Comparison of ENCODE assay signal across 19 cellular contexts in genomic region chr22:50730013-50730891, GRCh38. TPM values are rescaled to one million over a fixed set of nuclear protein-coding genes. Genes with fewer than 3 reads are reported as not detected.
A peak's percentile ranks its signal among the peaks of the same experiment; 100 is the strongest.
DNase-seq lines count a peak whose midpoint lies in the region; ATAC-seq, FAIRE-seq and TF ChIP-seq lines count a peak whose summit lies in the region.
"Had no signal": no experiment of that assay in that cellular context is flagged by ENCODE, and none has a peak within 500 bp of the region (broad histone marks: within the 10 kb centered on the region; RNA-seq: fewer than 3 reads in every experiment).

No MANE protein-coding gene starts in this region.

- no peak for ATAC-seq in WTC11
- no peak for ATAC-seq in HepG2
- ATAC-seq in foreskin keratinocyte: no peak
- ATAC-seq: GM12878 had no signal

- H3K4me1 Mint-ChIP-seq in WTC11: peaks cover 3% of the 10 kb centered on the region; the same call in 1 of the 2 replicates

- H3K36me3 ChIP-seq in HEK293 (ENCODE audit: control insufficient read depth in 2 of 2, insufficient read depth in 1 of 2, low read length in 2 of 2) (peaks cover 0 to 16% of the 10 kb centered on the region in 2 experiments; a peak in 1 of 3 replicates), HepG2 (replicated peaks in 1 of 2; ENCODE audit: control insufficient read depth in 1 of 2, insufficient read depth in 2 of 2, low read length in 2 of 2) (peaks cover 5 to 11% of the 10 kb centered on the region in 2 experiments; a peak in 4 of 5 replicates), suprapubic skin (no peaks in the 10 kb centered on the region)
- H3K36me3 ChIP-seq: cardiac muscle cell had no signal

- H2AFZ ChIP-seq in HepG2 (ENCODE audit: low read length): no peak overlapping the region

- H3K4me1 ChIP-seq in HEK293 (ENCODE audit: control insufficient read depth, insufficient read depth, low read length): no peaks in the 10 kb centered on the region
- H3K4me1 ChIP-seq in HepG2 (ENCODE audit: insufficient read depth, low read length): peaks cover 10% of the 10 kb centered on the region; the same call in 1 of the 2 replicates
- H3K4me1 ChIP-seq in suprapubic skin: peaks cover 18% of the 10 kb centered on the region
- peaks cover 3% of the 10 kb centered on the region for H3K4me1 ChIP-seq in foreskin keratinocyte

- DNase-seq in WTC11 (ENCODE audit: low spot score): peak; percentile 16
- no peak for DNase-seq in HepG2 (ENCODE audit: low spot score)
- peak; percentile 60 to 66 for DNase-seq in suprapubic skin (ENCODE audit: low spot score in 2 of 2)
- no peak for DNase-seq in H54 (ENCODE audit: insufficient read length, low spot score)
- no peak for DNase-seq in islet precursor cell
- DNase-seq in foreskin keratinocyte: no peak
- DNase-seq: activated CD4-positive, alpha-beta memory T cell treated with anti-CD3 and anti-CD28 coated beads, Interleukin-2, amount 10 ng/mL, durations not matched to agents 7 days and 5 days; activated T-cell treated with anti-CD3 and anti-CD28 coated beads, Interleukin-2, amount 50 U/mL, for 24 hours; esophagus squamous epithelium; mesendoderm; MV-4-11; NCI-H2081 treated with DMSO at 0.1 percent for 48 hours; retina had no signal

- no peak for TF ChIP-seq EP300 in HepG2 (IDR thresholded peaks at IDR 0.05; ENCODE audit: low read depth in 2 of 2, low read length in 2 of 2)
- TF ChIP-seq EP300 in HepG2 (CRISPR knock-in tag; IDR thresholded peaks at IDR 0.05; ENCODE audit: borderline replicate concordance): no peak
- no peak for TF ChIP-seq EP300 in suprapubic skin (IDR thresholded peaks at IDR 0.05)

- POLR2A ChIA-PET in HEK293 (lab: Yijun Ruan, JAX) (no interaction called here), WTC11 (lab: Charles Lee) (interaction anchor here (0.6 to 1.6 kb wide), 2 partner anchors 10 to 124 kb away, joined by 3 to 4 read pairs; no protein-coding TSS in a partner anchor), HepG2 (lab: Yijun Ruan, JAX) (no interaction called here)

- H3K4me3 Mint-ChIP-seq in WTC11: no peak overlapping the region
- H3K4me3 Mint-ChIP-seq: activated CD4-positive, alpha-beta memory T cell treated with anti-CD3 and anti-CD28 coated beads, Interleukin-2, amount 10 ng/mL, durations not matched to agents 7 days and 5 days; activated T-cell treated with anti-CD3 and anti-CD28 coated beads, Interleukin-2, amount 50 U/mL, for 24 hours; neural crest cell had no signal

- H3K9me3 Mint-ChIP-seq in WTC11: no peaks in the 10 kb centered on the region
- H3K9me3 Mint-ChIP-seq: activated CD4-positive, alpha-beta memory T cell treated with anti-CD3 and anti-CD28 coated beads, Interleukin-2, amount 10 ng/mL, durations not matched to agents 7 days and 5 days; activated T-cell treated with anti-CD3 and anti-CD28 coated beads, Interleukin-2, amount 50 U/mL, for 24 hours; neural crest cell had no signal

- FAIRE-seq in HepG2 (lab: Jason Lieb, UNC) (no peak), H54 (lab: Jason Lieb, UNC) (no peak)
- FAIRE-seq: G401.6, GM12878, TTC549 had no signal

- H3K27ac Mint-ChIP-seq in WTC11: no peak overlapping the region
- H3K27ac Mint-ChIP-seq: activated CD4-positive, alpha-beta memory T cell treated with anti-CD3 and anti-CD28 coated beads, Interleukin-2, amount 10 ng/mL, durations not matched to agents 7 days and 5 days; activated T-cell treated with anti-CD3 and anti-CD28 coated beads, Interleukin-2, amount 50 U/mL, for 24 hours had no signal

- TF ChIP-seq POLR2A in HepG2 (IDR thresholded peaks at IDR 0.05; ENCODE audit: insufficient read depth in 1 of 2, low read depth in 2 of 2, low read length in 2 of 2) (0 out of 4 replicates have a peak, but pooled peaks of 1 of the 2 experiments have one; percentile 21), suprapubic skin (IDR thresholded peaks at IDR 0.05) (no peak), H54 (IDR thresholded peaks at IDR 0.05; ENCODE audit: low read depth, low read length) (no peak)

- H3K9ac ChIP-seq in HepG2 (ENCODE audit: insufficient read depth, low read depth, low read length): no peak overlapping the region

- intact Hi-C loops in HepG2 (cut with micrococcal nuclease; ENCODE audit: unreplicated experiment): no loop called here

- TF ChIP-seq CTCF in HEK293 (tag by site-specific recombination; IDR thresholded peaks at IDR 0.05) (no peak), WTC11 (IDR thresholded peaks at IDR 0.05) (no peak), HepG2 (CRISPR knock-in tag; IDR thresholded peaks at IDR 0.05) (no peak), suprapubic skin (IDR thresholded peaks at IDR 0.05) (no peak), foreskin keratinocyte (conservative IDR thresholded peaks at IDR 0.05) (no peak)

- H3K27ac ChIP-seq in HEK293 (ENCODE audit: extremely low read depth, low read depth, low read length): no peak overlapping the region
- no peak overlapping the region for H3K27ac ChIP-seq in HepG2 (ENCODE audit: extremely low read length, insufficient read depth, low read length)
- H3K27ac ChIP-seq in suprapubic skin: no peak overlapping the region
- H3K27ac ChIP-seq in foreskin keratinocyte: no peak overlapping the region
- H3K27ac ChIP-seq: cardiac muscle cell, esophagus squamous epithelium had no signal

- H3K27me3 ChIP-seq in HepG2 (ENCODE audit: control insufficient read depth in 1 of 2, insufficient read depth in 2 of 2, low read length in 2 of 2): no peaks in the 10 kb centered on the region; a peak in 1 of 5 replicates
- peaks cover 13% of the 10 kb centered on the region for H3K27me3 ChIP-seq in suprapubic skin
- H3K27me3 ChIP-seq in foreskin keratinocyte: peaks cover 15% of the 10 kb centered on the region

- CTCF ChIA-PET in HEK293 (lab: Yijun Ruan, JAX): interaction anchor here (0.6 to 1.0 kb wide), 2 partner anchors 90 to 100 kb away, joined by 3 read pairs; no protein-coding TSS in a partner anchor
- CTCF ChIA-PET in WTC11 (lab: Charles Lee): interaction anchor here (1.0 to 6.0 kb wide), 6 partner anchors 10 to 167 kb away, joined by 3 to 35 read pairs (median 8); partner anchors contain the start of gene SYCE3
- CTCF ChIA-PET in HepG2 (lab: Yijun Ruan, JAX; ENCODE audit: low intra/inter-chr PET ratio, low total read pairs): no interaction called here

- H3K36me3 Mint-ChIP-seq in WTC11: no peaks in the 10 kb centered on the region

- H3K27me3 Mint-ChIP-seq in WTC11 (ENCODE audit: low read depth): peaks cover 48% of the 10 kb centered on the region
- H3K27me3 Mint-ChIP-seq: activated CD4-positive, alpha-beta memory T cell treated with anti-CD3 and anti-CD28 coated beads, Interleukin-2, amount 10 ng/mL, durations not matched to agents 7 days and 5 days had no signal

- no peak for TF ChIP-seq RAD21 in HepG2 (CRISPR knock-in tag; IDR thresholded peaks at IDR 0.05)

- H3K4me2 ChIP-seq in HepG2 (ENCODE audit: low read depth, low read length): no peak overlapping the region

- no TSS peak for BruUV-seq in HepG2 (replicated peaks; lab: Mats Ljungman, UMichigan)

- H3K9me3 ChIP-seq in HEK293 (ENCODE audit: control insufficient read depth, insufficient read depth, low read depth, low read length) (no peaks in the 10 kb centered on the region), HepG2 (ENCODE audit: low read length) (no peaks in the 10 kb centered on the region), suprapubic skin (no peaks in the 10 kb centered on the region)
- H3K9me3 ChIP-seq: esophagus squamous epithelium had no signal

- in situ Hi-C loops in HepG2 (cut with HindIII; ENCODE audit: extremely low pct_ligation_motif_present, low pct_unique_long_range_greater_than_20kb): no loop called here

- WGBS in HepG2 (ENCODE audit: low lambda C conversion rate): 96% methylated on average over 41 of the region's 54 CpGs
- WGBS in suprapubic skin: 52% methylated on average over 15 of the region's 54 CpGs

- H3K4me3 ChIP-seq in HEK293 (ENCODE audit: low read depth, low read length) (no peak overlapping the region), HepG2 (replicated peaks in 1 of 3; ENCODE audit: insufficient read depth in 1 of 3, low read depth in 2 of 3, low read length in 3 of 3) (no peak overlapping the region), suprapubic skin (no peak overlapping the region)
- H3K4me3 ChIP-seq: cardiac muscle cell, esophagus squamous epithelium, GM12878 had no signal

- no peaks in the 10 kb centered on the region for H3K79me2 ChIP-seq in HepG2 (ENCODE audit: insufficient read depth, low read length)

- no peaks in the 10 kb centered on the region; the same call in 1 of the 2 replicates for H4K20me1 ChIP-seq in HepG2 (ENCODE audit: insufficient read depth, low read length)

RNA-seq across cellular contexts. Expression of gene ACR, which starts 7.8 kb away (rescaled TPM):
- 0.18 to 0.55 TPM (median 0.46 TPM) in 3 replicates for total RNA-seq in WTC11 (2021)
- not detected in 2 replicates for total RNA-seq in HepG2 (2016; rRNA removed; fragmentation: Illumina TruSeq; extraction: Trizol)
- not detected in 2 replicates for total RNA-seq in HepG2 (2016; cell fraction: cytosol; rRNA removed; fragmentation: Illumina TruSeq; extraction: Trizol; ENCODE audit: low read depth)
- total RNA-seq in HepG2 (2016; cell fraction: insoluble cytoplasmic fraction; rRNA removed; fragmentation: Illumina TruSeq; extraction: Trizol): not detected in 2 replicates
- not detected in 2 replicates for total RNA-seq in HepG2 (2016; cell fraction: membrane; rRNA removed; fragmentation: Illumina TruSeq; extraction: Trizol)
- total RNA-seq in HepG2 (2016; cell fraction: nucleus; rRNA removed; fragmentation: Illumina TruSeq; extraction: Trizol): not detected in 2 replicates
- polyA plus RNA-seq in HepG2 (2011; rRNA removed): 0.15 and 0.29 TPM in 2 replicates
- polyA plus RNA-seq in HepG2 (2011; cell fraction: cytosol; rRNA removed): 0.04 and 0.12 TPM in 2 replicates
- polyA plus RNA-seq in HepG2 (2011; cell fraction: nucleus; rRNA removed): 0.51 and 0.73 TPM in 2 replicates
- polyA plus RNA-seq in HepG2 (2012): 0.44 TPM in 1 of 2 replicates, not detected in the other
- not detected in 2 replicates for polyA plus RNA-seq in HepG2 (2016; cell fraction: cytosol; fragmentation: Illumina TruSeq; extraction: Trizol; ENCODE audit: low read depth)
- not detected in 2 replicates for polyA plus RNA-seq in HepG2 (2016; cell fraction: insoluble cytoplasmic fraction; fragmentation: Illumina TruSeq; extraction: Trizol; ENCODE audit: low read depth)
- polyA plus RNA-seq in HepG2 (2016; cell fraction: membrane; fragmentation: Illumina TruSeq; extraction: Trizol; ENCODE audit: low read depth): not detected in 2 replicates
- not detected in 2 replicates for polyA plus RNA-seq in HepG2 (2016; cell fraction: nucleus; fragmentation: Illumina TruSeq; extraction: Trizol; ENCODE audit: insufficient read depth, low read depth)
- polyA minus RNA-seq in HepG2 (2011; rRNA and poly(A)+ RNA removed; ENCODE audit: low replicate concordance): not detected in 2 replicates
- polyA minus RNA-seq in HepG2 (2011; cell fraction: cytosol; rRNA and poly(A)+ RNA removed): not detected in 2 replicates
- polyA minus RNA-seq in HepG2 (2011; cell fraction: nucleus; rRNA and poly(A)+ RNA removed): 0.62 and 0.77 TPM in 2 replicates
- total RNA-seq in suprapubic skin: not detected
- total RNA-seq in foreskin keratinocyte: not detected in 2 replicates
- polyA plus RNA-seq in foreskin keratinocyte: not detected in 2 replicates
- total RNA-seq: activated CD4-positive, alpha-beta memory T cell treated with anti-CD3 and anti-CD28 coated beads, Interleukin-2, amount 10 ng/mL, durations not matched to agents 7 days and 5 days; esophagus squamous epithelium; GM12878; neural crest cell had no signal
- polyA plus RNA-seq: cardiac muscle cell, GM12878 had no signal

RNA-seq across cellular contexts. Expression of gene RABL2B, which starts 53.2 kb away (rescaled TPM):
- total RNA-seq in WTC11 (2021) (22.4 to 24.0 TPM (median 23.2 TPM) in 3 replicates), HepG2 (2016; rRNA removed; fragmentation: Illumina TruSeq; extraction: Trizol) (4.9 and 8.0 TPM in 2 replicates), suprapubic skin (10 to 100 TPM; 16.6 to 28.4 (median 24.8) TPM), foreskin keratinocyte (19.6 and 20.7 TPM in 2 replicates)
- 9.0 and 9.7 TPM in 2 replicates for total RNA-seq in HepG2 (2016; cell fraction: cytosol; rRNA removed; fragmentation: Illumina TruSeq; extraction: Trizol; ENCODE audit: low read depth)
- total RNA-seq in HepG2 (2016; cell fraction: insoluble cytoplasmic fraction; rRNA removed; fragmentation: Illumina TruSeq; extraction: Trizol): 4.5 and 7.5 TPM in 2 replicates
- total RNA-seq in HepG2 (2016; cell fraction: membrane; rRNA removed; fragmentation: Illumina TruSeq; extraction: Trizol): 5.4 and 9.1 TPM in 2 replicates
- 12.7 and 14.3 TPM in 2 replicates for total RNA-seq in HepG2 (2016; cell fraction: nucleus; rRNA removed; fragmentation: Illumina TruSeq; extraction: Trizol)
- polyA plus RNA-seq in HepG2 (2011; rRNA removed) (27.9 and 28.3 TPM in 2 replicates), foreskin keratinocyte (18.1 and 18.4 TPM in 2 replicates)
- 8.2 and 9.8 TPM in 2 replicates for polyA plus RNA-seq in HepG2 (2011; cell fraction: cytosol; rRNA removed)
- 75.3 and 87.9 TPM in 2 replicates for polyA plus RNA-seq in HepG2 (2011; cell fraction: nucleus; rRNA removed)
- 9.5 and 9.6 TPM in 2 replicates for polyA plus RNA-seq in HepG2 (2012)
- 4.1 and 6.8 TPM in 2 replicates for polyA plus RNA-seq in HepG2 (2016; cell fraction: cytosol; fragmentation: Illumina TruSeq; extraction: Trizol; ENCODE audit: low read depth)
- polyA plus RNA-seq in HepG2 (2016; cell fraction: insoluble cytoplasmic fraction; fragmentation: Illumina TruSeq; extraction: Trizol; ENCODE audit: low read depth): 11.8 and 12.5 TPM in 2 replicates
- 8.9 and 10.0 TPM in 2 replicates for polyA plus RNA-seq in HepG2 (2016; cell fraction: membrane; fragmentation: Illumina TruSeq; extraction: Trizol; ENCODE audit: low read depth)
- polyA plus RNA-seq in HepG2 (2016; cell fraction: nucleus; fragmentation: Illumina TruSeq; extraction: Trizol; ENCODE audit: insufficient read depth, low read depth): 38.4 and 47.1 TPM in 2 replicates
- 16.1 and 22.0 TPM in 2 replicates for polyA minus RNA-seq in HepG2 (2011; rRNA and poly(A)+ RNA removed; ENCODE audit: low replicate concordance)
- polyA minus RNA-seq in HepG2 (2011; cell fraction: cytosol; rRNA and poly(A)+ RNA removed): 4.2 and 4.7 TPM in 2 replicates
- polyA minus RNA-seq in HepG2 (2011; cell fraction: nucleus; rRNA and poly(A)+ RNA removed): 21.5 and 23.5 TPM in 2 replicates

RNA-seq across cellular contexts. Expression of gene SHANK3, which starts 57.6 kb away (rescaled TPM):
- total RNA-seq in WTC11 (2021): 9.6 to 10.5 TPM (median 9.7 TPM) in 3 replicates
- 1.9 and 2.9 TPM in 2 replicates for total RNA-seq in HepG2 (2016; rRNA removed; fragmentation: Illumina TruSeq; extraction: Trizol)
- total RNA-seq in HepG2 (2016; cell fraction: cytosol; rRNA removed; fragmentation: Illumina TruSeq; extraction: Trizol; ENCODE audit: low read depth): 0.79 and 1.0 TPM in 2 replicates
- 1.7 and 2.9 TPM in 2 replicates for total RNA-seq in HepG2 (2016; cell fraction: insoluble cytoplasmic fraction; rRNA removed; fragmentation: Illumina TruSeq; extraction: Trizol)
- total RNA-seq in HepG2 (2016; cell fraction: membrane; rRNA removed; fragmentation: Illumina TruSeq; extraction: Trizol): 2.3 TPM in 2 replicates
- total RNA-seq in HepG2 (2016; cell fraction: nucleus; rRNA removed; fragmentation: Illumina TruSeq; extraction: Trizol): 2.9 and 3.7 TPM in 2 replicates
- polyA plus RNA-seq in HepG2 (2011; rRNA removed): 4.6 and 6.5 TPM in 2 replicates
- 3.0 and 3.9 TPM in 2 replicates for polyA plus RNA-seq in HepG2 (2011; cell fraction: cytosol; rRNA removed)
- 25.0 and 33.1 TPM in 2 replicates for polyA plus RNA-seq in HepG2 (2011; cell fraction: nucleus; rRNA removed)
- 7.9 and 8.7 TPM in 2 replicates for polyA plus RNA-seq in HepG2 (2012)
- polyA plus RNA-seq in HepG2 (2016; cell fraction: cytosol; fragmentation: Illumina TruSeq; extraction: Trizol; ENCODE audit: low read depth): 0.66 and 0.71 TPM in 2 replicates
- polyA plus RNA-seq in HepG2 (2016; cell fraction: insoluble cytoplasmic fraction; fragmentation: Illumina TruSeq; extraction: Trizol; ENCODE audit: low read depth): 3.0 and 4.2 TPM in 2 replicates
- 1.6 and 1.9 TPM in 2 replicates for polyA plus RNA-seq in HepG2 (2016; cell fraction: membrane; fragmentation: Illumina TruSeq; extraction: Trizol; ENCODE audit: low read depth)
- 14.0 and 17.0 TPM in 2 replicates for polyA plus RNA-seq in HepG2 (2016; cell fraction: nucleus; fragmentation: Illumina TruSeq; extraction: Trizol; ENCODE audit: insufficient read depth, low read depth)
- polyA minus RNA-seq in HepG2 (2011; rRNA and poly(A)+ RNA removed; ENCODE audit: low replicate concordance): 0.07 and 4.8 TPM in 2 replicates
- polyA minus RNA-seq in HepG2 (2011; cell fraction: cytosol; rRNA and poly(A)+ RNA removed): 5.2 and 5.4 TPM in 2 replicates
- polyA minus RNA-seq in HepG2 (2011; cell fraction: nucleus; rRNA and poly(A)+ RNA removed): 5.8 and 5.9 TPM in 2 replicates
- 10 to 100 TPM in 2 of 4 donors, 1 to 10 TPM in 2; 2.9 to 15.9 (median 9.5) TPM for total RNA-seq in suprapubic skin
- 3.7 and 4.0 TPM in 2 replicates for total RNA-seq in foreskin keratinocyte
- 2.2 and 2.6 TPM in 2 replicates for polyA plus RNA-seq in foreskin keratinocyte

Comparison
In these comparisons a context has a peak if more than half of its experiments do, and no peak if none do; other contexts are left out.
1. DNase-seq: peak in WTC11 (single experiment) and suprapubic skin (2 of 2); none in HepG2 (single experiment), H54 (single experiment), islet precursor cell (single experiment) and foreskin keratinocyte (0 of 2).
2. Of the 63 proteins assayed by ChIP-seq in both HepG2 and HEK293: peak only in HepG2: none; only in HEK293: SP2; in both: none; in neither: 62.